ENCODE assay signal across 20 cellular contexts in the genomic region with DNA sequence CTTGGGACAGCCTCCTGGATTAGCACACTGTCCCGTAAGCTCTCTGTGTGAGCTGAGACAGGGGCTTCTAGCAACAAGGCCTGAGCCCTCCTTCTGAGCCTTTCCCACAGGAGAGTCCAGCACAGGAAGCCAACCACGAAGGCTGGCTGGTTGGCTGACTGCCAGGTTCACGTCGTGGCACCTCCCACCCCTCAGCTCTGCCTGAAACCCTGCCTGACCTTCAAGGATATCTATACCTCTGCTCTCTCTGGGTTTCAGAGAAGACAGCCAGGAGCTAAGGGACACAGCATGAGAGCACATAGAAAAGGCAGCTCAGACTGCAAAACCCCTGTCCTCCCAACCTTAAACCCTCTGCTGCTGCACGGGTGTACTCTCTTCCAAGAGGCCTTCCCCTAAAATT.
"Had no signal": no experiment of that assay in that cellular context is flagged by ENCODE, and none has a peak within 500 bp of the region (broad histone marks: within the 10 kb centered on the region; RNA-seq: fewer than 3 reads in every experiment).

No MANE protein-coding gene starts in this region.

- H3K4me1 Mint-ChIP-seq: activated CD4-positive, alpha-beta T cell treated with anti-CD3 and anti-CD28 coated beads, Interleukin-2, amount 10 ng/mL, durations not matched to agents 24 days and 14 days; activated naive CD8-positive, alpha-beta T cell treated with anti-CD3 and anti-CD28 coated beads, Interleukin-2, amount 10 ng/mL, durations not matched to agents 7 days and 5 days; nephron had no signal

- H3K4me3 ChIP-seq: lower lobe of right lung, tibial artery, uterus had no signal

- H3K4me3 Mint-ChIP-seq: activated CD4-positive, alpha-beta T cell treated with anti-CD3 and anti-CD28 coated beads, Interleukin-2, amount 10 ng/mL, durations not matched to agents 24 days and 14 days; activated CD8-positive, alpha-beta T cell treated with anti-CD3 and anti-CD28 coated beads, Interleukin-2, amount 10 ng/mL, durations not matched to agents 7 days and 5 days; activated naive CD8-positive, alpha-beta T cell treated with anti-CD3 and anti-CD28 coated beads, Interleukin-2, amount 10 ng/mL, durations not matched to agents 7 days and 5 days; activated T-cell treated with anti-CD3 and anti-CD28 coated beads, Interleukin-2, amount 50 U/mL, for 72 hours; brain; dendritic cell treated with granulocyte-macrophage colony-stimulating factor and Interleukin-4, amounts not matched to agents 40 ng/mL and 50 ng/mL, for 4 days; effector memory CD8-positive, alpha-beta T cell; nephron; stimulated activated memory B cell treated with anti-CD40 and anti-IgM and Interleukin-4, amounts not matched to agents 10 μg/mL and 1 μg/mL and 100 μg/mL, for 72 hours had no signal

- DNase-seq: activated CD4-positive, alpha-beta T cell treated with anti-CD3 and anti-CD28 coated beads, Interleukin-2, amount 10 ng/mL, durations not matched to agents 24 days and 14 days; activated CD4-positive, CD25-positive, alpha-beta regulatory T cell; activated CD8-positive, alpha-beta memory T cell treated with anti-CD3 and anti-CD28 coated beads, Interleukin-2, amount 50 U/mL, for 48 hours; activated CD8-positive, alpha-beta T cell treated with anti-CD3 and anti-CD28 coated beads, Interleukin-2, amount 10 ng/mL, durations not matched to agents 7 days and 5 days; activated naive CD8-positive, alpha-beta T cell treated with anti-CD3 and anti-CD28 coated beads, Interleukin-2, amount 10 ng/mL, durations not matched to agents 7 days and 5 days; activated T-cell treated with anti-CD3 and anti-CD28 coated beads, Interleukin-2, amount 50 U/mL, for 72 hours; cerebellar nuclear complex; effector memory CD8-positive, alpha-beta T cell; left cardiac atrium; lower lobe of right lung; posterior cingulate gyrus; retina; stimulated activated CD4-positive, alpha-beta T cell treated with anti-CD3 and anti-CD28 coated beads, Interleukin-2, amount 100 ng/mL, for 48 hours; tibial artery; uterus had no signal

- H3K9me3 Mint-ChIP-seq: activated CD4-positive, alpha-beta T cell treated with anti-CD3 and anti-CD28 coated beads, Interleukin-2, amount 10 ng/mL, durations not matched to agents 24 days and 14 days; activated naive CD8-positive, alpha-beta T cell treated with anti-CD3 and anti-CD28 coated beads, Interleukin-2, amount 10 ng/mL, durations not matched to agents 7 days and 5 days; activated T-cell treated with anti-CD3 and anti-CD28 coated beads, Interleukin-2, amount 50 U/mL, for 72 hours; brain; dendritic cell treated with granulocyte-macrophage colony-stimulating factor and Interleukin-4, amounts not matched to agents 40 ng/mL and 50 ng/mL, for 4 days; effector memory CD8-positive, alpha-beta T cell; nephron; stimulated activated memory B cell treated with anti-CD40 and anti-IgM and Interleukin-4, amounts not matched to agents 10 μg/mL and 1 μg/mL and 100 μg/mL, for 72 hours had no signal

- H3K36me3 ChIP-seq: lower lobe of right lung, tibial artery, uterus had no signal

- H3K4me1 ChIP-seq: lower lobe of right lung, tibial artery, uterus had no signal

- H3K27me3 ChIP-seq: uterus had no signal

- H3K27ac ChIP-seq: epithelial cell of prostate, lower lobe of right lung, tibial artery, uterus had no signal

- H3K27ac Mint-ChIP-seq: activated CD4-positive, alpha-beta T cell treated with anti-CD3 and anti-CD28 coated beads, Interleukin-2, amount 10 ng/mL, durations not matched to agents 24 days and 14 days; activated CD8-positive, alpha-beta T cell treated with anti-CD3 and anti-CD28 coated beads, Interleukin-2, amount 10 ng/mL, durations not matched to agents 7 days and 5 days; activated naive CD8-positive, alpha-beta T cell treated with anti-CD3 and anti-CD28 coated beads, Interleukin-2, amount 10 ng/mL, durations not matched to agents 7 days and 5 days; activated T-cell treated with anti-CD3 and anti-CD28 coated beads, Interleukin-2, amount 50 U/mL, for 72 hours; brain; dendritic cell treated with granulocyte-macrophage colony-stimulating factor and Interleukin-4, amounts not matched to agents 40 ng/mL and 50 ng/mL, for 4 days; effector memory CD8-positive, alpha-beta T cell; nephron; stimulated activated memory B cell treated with anti-CD40 and anti-IgM and Interleukin-4, amounts not matched to agents 10 μg/mL and 1 μg/mL and 100 μg/mL, for 72 hours had no signal

- H3K9me3 ChIP-seq: lower lobe of right lung, tibial artery, uterus had no signal

- H3K36me3 Mint-ChIP-seq: activated naive CD8-positive, alpha-beta T cell treated with anti-CD3 and anti-CD28 coated beads, Interleukin-2, amount 10 ng/mL, durations not matched to agents 7 days and 5 days; brain; stimulated activated memory B cell treated with anti-CD40 and anti-IgM and Interleukin-4, amounts not matched to agents 10 μg/mL and 1 μg/mL and 100 μg/mL, for 72 hours had no signal

- H3K27me3 Mint-ChIP-seq: brain; stimulated activated memory B cell treated with anti-CD40 and anti-IgM and Interleukin-4, amounts not matched to agents 10 μg/mL and 1 μg/mL and 100 μg/mL, for 72 hours had no signal
